18 cellular contexts compared by ENCODE assay signal in genomic region chr22:30292069-30292970, GRCh38. TPM values are rescaled to one million over a fixed set of nuclear protein-coding genes. Genes with fewer than 3 reads are reported as not detected.
DNase-seq lines count a peak whose midpoint lies in the region; ATAC-seq and TF ChIP-seq lines count a peak whose summit lies in the region.
"Had no signal": no experiment of that assay in that cellular context is flagged by ENCODE, and none has a peak within 500 bp of the region (broad histone marks: within the 10 kb centered on the region; RNA-seq: fewer than 3 reads in every experiment).

No MANE protein-coding gene starts in this region.

- TF ChIP-seq EP300 in ovary (IDR thresholded peaks at IDR 0.05) = no peak

- H3K27ac ChIP-seq in dorsolateral prefrontal cortex = peak overlapping the region in 54 of 59 donors; percentile 56 to 97 (median 92)
- H3K27ac ChIP-seq in ovary = peak overlapping the region; percentile 83 to 87
- H3K27ac ChIP-seq in tibial artery = peak overlapping the region; percentile 89 to 99
- H3K27ac ChIP-seq: GM23248, KMS-11 had no signal

- H3K9me3 Mint-ChIP-seq in activated naive CD4-positive, alpha-beta T cell treated with anti-CD3 and anti-CD28 coated beads, Interleukin-2, amount 50 U/mL, for 24 hours = no peaks in the 10 kb centered on the region
- H3K9me3 Mint-ChIP-seq: activated naive CD8-positive, alpha-beta T cell treated with anti-CD3 and anti-CD28 coated beads for 36 hours had no signal

- intact Hi-C loops in dorsolateral prefrontal cortex (cut with DNase I) = no loop called here
- intact Hi-C loops in ovary (cut with DNase I) = no loop called here
- intact Hi-C loops in tibial artery (cut with DNase I; ENCODE audit: low total_unique reads) = no loop called here

- H3K36me3 ChIP-seq in ovary = no peaks in the 10 kb centered on the region
- H3K36me3 ChIP-seq in tibial artery = peaks cover 37 to 60% (median 60%) of the 10 kb centered on the region in 3 donors

- TF ChIP-seq CTCF in dorsolateral prefrontal cortex (IDR thresholded peaks at IDR 0.05 in 54 of 56, conservative IDR thresholded peaks at IDR 0.05 in 2 of 56; ENCODE audit: low read depth in 1 of 56, partially characterized antibody in 56 of 56) = no peak
- no peak for TF ChIP-seq CTCF in ovary (IDR thresholded peaks at IDR 0.05)
- TF ChIP-seq CTCF in tibial artery (IDR thresholded peaks at IDR 0.05) = no peak

- H3K4me3 Mint-ChIP-seq in activated naive CD4-positive, alpha-beta T cell treated with anti-CD3 and anti-CD28 coated beads, Interleukin-2, amount 50 U/mL, for 24 hours = no peak overlapping the region
- H3K4me3 Mint-ChIP-seq: activated naive CD8-positive, alpha-beta T cell treated with anti-CD3 and anti-CD28 coated beads for 36 hours had no signal

- H3K27me3 ChIP-seq in dorsolateral prefrontal cortex (no peaks in the 10 kb centered on the region), ovary (no peaks in the 10 kb centered on the region), tibial artery (no peaks in the 10 kb centered on the region)

- no peak for ATAC-seq in HG02852 (IDR thresholded peaks at IDR 0.05; ENCODE audit: unreplicated experiment)
- no peak for ATAC-seq in GM19023 (IDR thresholded peaks at IDR 0.05; ENCODE audit: unreplicated experiment)

- H3K9me3 ChIP-seq in ovary = no peaks in the 10 kb centered on the region
- H3K9me3 ChIP-seq in tibial artery = no peaks in the 10 kb centered on the region

- WGBS in ovary, 3 donors = 91 to 92% (median 91%) methylated on average over 18 of the region's 18 CpGs

- no peaks in the 10 kb centered on the region for H3K27me3 Mint-ChIP-seq in activated naive CD4-positive, alpha-beta T cell treated with anti-CD3 and anti-CD28 coated beads, Interleukin-2, amount 50 U/mL, for 24 hours
- H3K27me3 Mint-ChIP-seq: activated naive CD8-positive, alpha-beta T cell treated with anti-CD3 and anti-CD28 coated beads for 36 hours had no signal

- no peak for DNase-seq in activated naive CD4-positive, alpha-beta T cell treated with Interleukin-2 at 50 U/mL for 16 hours
- peak in 1 of 10 donors; percentile 53 for DNase-seq in dorsolateral prefrontal cortex
- DNase-seq in ovary = peak in 1 of 5 donors; percentile 46
- DNase-seq in tibial artery = no peak
- DNase-seq in NCI-H1436 treated with DMSO at 0.1 percent for 48 hours (lab: John Stamatoyannopoulos, UW) = no peak
- DNase-seq: activated CD4-positive, CD25-positive, alpha-beta regulatory T cell; activated CD8-positive, alpha-beta memory T cell treated with anti-CD3 and anti-CD28 coated beads, Interleukin-2, amount 50 U/mL, for 48 hours; activated naive CD8-positive, alpha-beta T cell treated with anti-CD3 and anti-CD28 coated beads for 36 hours; GM23248; NCI-H1694; NCI-H526 treated with DMSO at 0.1 percent for 48 hours; SW 1271 had no signal

- H3K4me1 Mint-ChIP-seq in activated naive CD4-positive, alpha-beta T cell treated with anti-CD3 and anti-CD28 coated beads, Interleukin-2, amount 50 U/mL, for 24 hours = peaks cover 55% of the 10 kb centered on the region

- H3K4me1 ChIP-seq in ovary (ENCODE audit: insufficient read depth) (peaks cover 15% of the 10 kb centered on the region), tibial artery (peaks cover 17 to 60% (median 31%) of the 10 kb centered on the region in 4 donors)

- H3K36me3 Mint-ChIP-seq in activated naive CD4-positive, alpha-beta T cell treated with anti-CD3 and anti-CD28 coated beads, Interleukin-2, amount 50 U/mL, for 24 hours = no peaks in the 10 kb centered on the region

- peak overlapping the region; percentile 23 for H3K27ac Mint-ChIP-seq in activated naive CD4-positive, alpha-beta T cell treated with anti-CD3 and anti-CD28 coated beads, Interleukin-2, amount 50 U/mL, for 24 hours
- H3K27ac Mint-ChIP-seq: activated naive CD8-positive, alpha-beta T cell treated with anti-CD3 and anti-CD28 coated beads for 36 hours had no signal

- TF ChIP-seq POLR2A in ovary (IDR thresholded peaks at IDR 0.05) = no peak

- no peak overlapping the region for H3K4me3 ChIP-seq in dorsolateral prefrontal cortex
- no peak overlapping the region for H3K4me3 ChIP-seq in ovary
- H3K4me3 ChIP-seq in tibial artery = no peak overlapping the region
- H3K4me3 ChIP-seq: GM23248 had no signal

RNA-seq across cellular contexts. Expression of gene CASTOR1, which starts 3.0 kb away (rescaled TPM):
- total RNA-seq in dorsolateral prefrontal cortex (10 to 100 TPM in 109 of 120 experiments, 1 to 10 TPM in 11; 4.6 to 43.5 (median 15.5) TPM), ovary (10 to 100 TPM; 11.0 to 31.2 (median 20.6) TPM)
- 10 to 100 TPM in 1 of 2 donors, 1 to 10 TPM in 1; 3.1 to 22.0 TPM for polyA plus RNA-seq in ovary

RNA-seq across cellular contexts. Expression of gene OSM, which starts 25.7 kb away (rescaled TPM):
- 1 to 10 TPM in 27 of 120 experiments, under 1 TPM in 47, not detected in 46; 0.23 to 6.7 (median 0.77) TPM for total RNA-seq in dorsolateral prefrontal cortex
- total RNA-seq in ovary = 1 to 10 TPM in 4 of 7 donors, under 1 TPM in 2, not detected in 1; 0.73 to 4.5 (median 1.2) TPM
- polyA plus RNA-seq in ovary = under 1 TPM in 1 of 2 donors, not detected in 1; 0.46 TPM
- total RNA-seq: A172, GM23248, pulmonary artery endothelial cell had no signal
- polyA plus RNA-seq: GM23248 had no signal

RNA-seq across cellular contexts. Expression of gene TBC1D10A, which starts 34.4 kb away (rescaled TPM):
- total RNA-seq in dorsolateral prefrontal cortex (10 to 100 TPM in 116 of 120 experiments, 1 to 10 TPM in 4; 8.7 to 34.6 (median 16.2) TPM), ovary (10 to 100 TPM; 19.6 to 39.3 (median 30.7) TPM)
- 10 to 100 TPM in 1 of 2 donors, 1 to 10 TPM in 1; 6.1 to 28.1 TPM for polyA plus RNA-seq in ovary

RNA-seq across cellular contexts. Expression of gene LIF, which starts 45.8 kb away (rescaled TPM):
- total RNA-seq in dorsolateral prefrontal cortex = 1 to 10 TPM in 24 of 120 experiments, under 1 TPM in 53, not detected in 43; 0.10 to 6.6 (median 0.61) TPM
- total RNA-seq in ovary = 1 to 10 TPM in 5 of 7 donors, under 1 TPM in 2; 0.35 to 8.3 (median 1.9) TPM
- polyA plus RNA-seq in ovary = 1 to 10 TPM; 1.1 to 3.1 TPM
